In genomic region chr1:107930292-107930691, GRCh38 we compare ENCODE assay signal across 7 cellular contexts. TPM values are rescaled to one million over a fixed set of nuclear protein-coding genes. Genes with fewer than 3 reads are reported as not detected.
"Had no signal": no experiment of that assay in that cellular context is flagged by ENCODE, and none has a peak within 500 bp of the region (broad histone marks: within the 10 kb centered on the region; RNA-seq: fewer than 3 reads in every experiment).

No MANE protein-coding gene starts in this region.

- H3K9me3 Mint-ChIP-seq: IgD-negative memory B cell had no signal

- DNase-seq: IMR-90, KBM-7 had no signal

- H3K4me3 ChIP-seq: K562 had no signal

- H3K27ac ChIP-seq: HL-60 had no signal

- ATAC-seq: HepG2, K562 had no signal

- H3K4me3 Mint-ChIP-seq: IgD-negative memory B cell had no signal

- H3K27ac Mint-ChIP-seq: IgD-negative memory B cell had no signal

- FAIRE-seq: HepG2, HTR-8/SVneo, K562 had no signal

RNA-seq across cellular contexts. Expression of gene VAV3, which starts 34.7 kb away (rescaled TPM):
- total RNA-seq: K562 had no signal
- polyA plus RNA-seq: K562 had no signal
